In the genomic region with DNA sequence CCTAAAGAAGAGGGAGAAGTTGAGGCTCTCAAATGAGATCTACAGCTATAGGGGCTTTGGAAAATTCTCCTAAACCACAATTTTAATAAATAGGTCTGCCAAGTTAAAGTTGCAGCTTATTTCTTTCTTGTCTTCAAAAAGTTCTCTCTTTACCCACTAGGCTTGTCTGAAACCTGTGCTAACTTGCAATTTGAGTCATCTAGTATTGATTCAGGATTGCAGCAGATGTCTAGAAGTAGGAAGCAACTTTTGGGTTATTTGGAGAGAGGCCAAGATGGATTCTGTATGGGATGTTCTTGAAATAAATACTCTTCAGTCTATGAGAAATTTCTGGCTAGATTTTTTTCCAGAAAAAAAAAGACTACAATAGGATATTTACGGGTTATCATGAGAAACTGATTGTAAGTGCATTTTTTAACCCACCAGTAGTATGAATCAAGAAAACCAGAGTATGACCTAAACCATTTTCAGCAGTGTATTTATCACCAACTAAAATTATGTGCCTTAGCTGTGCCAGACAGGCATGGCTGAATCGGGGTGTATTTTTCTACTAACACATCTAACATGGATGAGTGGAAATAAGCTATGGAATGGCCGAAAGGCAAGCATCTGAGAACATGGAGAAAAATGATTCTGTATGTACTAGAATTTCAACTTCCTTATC, we compare ENCODE assay signal across 14 cellular contexts. TPM values are rescaled to one million over a fixed set of nuclear protein-coding genes. Genes with fewer than 3 reads are reported as not detected.
DNase-seq lines count a peak whose midpoint lies in the region; ATAC-seq and TF ChIP-seq lines count a peak whose summit lies in the region.
"Had no signal": no experiment of that assay in that cellular context is flagged by ENCODE, and none has a peak within 500 bp of the region (broad histone marks: within the 10 kb centered on the region; RNA-seq: fewer than 3 reads in every experiment).

No MANE protein-coding gene starts in this region.

- CTCF ChIA-PET in IMR-90 (lab: Yijun Ruan, JAX): no interaction called here

- 0 out of 2 replicates have a peak, but pooled peaks cover 4% of the 10 kb centered on the region for H3K9me1 ChIP-seq in IMR-90 (ENCODE audit: insufficient read depth, low read length)

- no CpG with 5 or more reads among the region's 3 CpGs for WGBS in IMR-90 (ENCODE audit: extremely low coverage in 2 of 2, insufficient read length in 1 of 2), 2 experiments
- no CpG with 5 or more reads among the region's 3 CpGs for WGBS in mesendoderm (ENCODE audit: extremely low coverage, insufficient coverage, low lambda C conversion rate)
- WGBS in esophagus muscularis mucosa: 62% methylated on average over 3 of the region's 3 CpGs

- DNase-seq in AG10803 (ENCODE audit: low read depth): peak; percentile 36
- peak; percentile 13 for DNase-seq in IMR-90
- DNase-seq in fibroblast of lung (ENCODE audit: low read depth in 2 of 2): peak; percentile 7 to 83
- DNase-seq in KBM-7: no peak
- no peak for DNase-seq in mesendoderm
- no peak for DNase-seq in esophagus muscularis mucosa (ENCODE audit: extremely low spot score)
- DNase-seq in mucosa of gallbladder (ENCODE audit: low spot score): no peak
- DNase-seq: activated CD8-positive, alpha-beta memory T cell treated with anti-CD3 and anti-CD28 coated beads for 24 hours; DMS79; effector CD4-positive, alpha-beta T cell; NCI-H187; tibial artery had no signal

- no peak overlapping the region for H2AK9ac ChIP-seq in IMR-90 (replicated peaks; ENCODE audit: low read depth, low read length, poor library complexity)

- H3K56ac ChIP-seq in IMR-90 (ENCODE audit: extremely low read depth, insufficient read depth, low read length) (no peak overlapping the region), mesendoderm (ENCODE audit: low read length) (no peak overlapping the region)

- no peak overlapping the region for H4K91ac ChIP-seq in IMR-90 (ENCODE audit: insufficient read depth, low read depth, low read length)

- H3K79me2 ChIP-seq in fibroblast of lung (ENCODE audit: control insufficient read depth, insufficient read depth, low read length): no peaks in the 10 kb centered on the region
- H3K79me2 ChIP-seq in mesendoderm (ENCODE audit: control insufficient read depth, insufficient read depth, low read length): no peaks in the 10 kb centered on the region

- H4K5ac ChIP-seq in IMR-90 (ENCODE audit: low read depth, low read length) (no peak overlapping the region), mesendoderm (ENCODE audit: low read length) (no peak overlapping the region)

- no peak overlapping the region for H3K4ac ChIP-seq in IMR-90 (ENCODE audit: low read depth, low read length)
- H3K4ac ChIP-seq in mesendoderm (ENCODE audit: low read depth, low read length): no peak overlapping the region

- H3K23ac ChIP-seq in IMR-90 (ENCODE audit: low read depth, low read length) (no peak overlapping the region), mesendoderm (ENCODE audit: low read length) (no peak overlapping the region)

- H2BK15ac ChIP-seq in IMR-90 (ENCODE audit: low read depth, low read length) (no peak overlapping the region), mesendoderm (replicated peaks; ENCODE audit: low read depth) (no peak overlapping the region)

- no peak overlapping the region for H2AK5ac ChIP-seq in IMR-90 (ENCODE audit: low read depth, low read length)
- H2AK5ac ChIP-seq in mesendoderm (ENCODE audit: low read length): no peak overlapping the region

- H3K27ac ChIP-seq in IMR-90 (ENCODE audit: insufficient read depth, low read length): no peak overlapping the region
- no peak overlapping the region for H3K27ac ChIP-seq in fibroblast of lung (ENCODE audit: insufficient read depth, low read length)
- no peak overlapping the region for H3K27ac ChIP-seq in mesendoderm (ENCODE audit: low read depth, low read length)
- H3K27ac ChIP-seq in esophagus muscularis mucosa (replicated peaks in 1 of 4): no peak overlapping the region
- H3K27ac ChIP-seq: tibial artery had no signal

- H4K20me1 ChIP-seq in IMR-90 (ENCODE audit: insufficient read depth, low read length): no peaks in the 10 kb centered on the region
- no peaks in the 10 kb centered on the region for H4K20me1 ChIP-seq in fibroblast of lung (ENCODE audit: control insufficient read depth, extremely low read depth, insufficient read depth, low read length)

- H3K27me3 ChIP-seq in IMR-90 (ENCODE audit: control insufficient read depth, insufficient read depth, low read length) (no peaks in the 10 kb centered on the region; the same call in none of the 2 replicates), fibroblast of lung (ENCODE audit: control insufficient read depth, insufficient read depth, low read length) (no peaks in the 10 kb centered on the region), mesendoderm (ENCODE audit: insufficient read depth, low read length, poor library complexity) (no peaks in the 10 kb centered on the region), esophagus muscularis mucosa (peaks cover 0 to 3% (median 0%) of the 10 kb centered on the region in 4 donors)
- H3K27me3 ChIP-seq: tibial artery had no signal

- H2BK5ac ChIP-seq in IMR-90 (ENCODE audit: low read depth, low read length, poor library complexity, severe bottlenecking): no peak overlapping the region
- H2BK5ac ChIP-seq in mesendoderm (ENCODE audit: low read length): no peak overlapping the region

- H3K9ac ChIP-seq in IMR-90 (ENCODE audit: low read depth, low read length): no peak overlapping the region
- no peak overlapping the region for H3K9ac ChIP-seq in fibroblast of lung (ENCODE audit: insufficient read depth, low read length)
- H3K9ac ChIP-seq in mesendoderm (ENCODE audit: low read length): no peak overlapping the region

- TF ChIP-seq EP300 in esophagus muscularis mucosa (IDR thresholded peaks at IDR 0.05): no peak

- POLR2A ChIA-PET in IMR-90 (lab: Charles Lee; ENCODE audit: unreplicated experiment): no interaction called here

- TF ChIP-seq CTCF in AG10803 (conservative IDR thresholded peaks at IDR 0.05; ENCODE audit: low read length) (0 out of 2 replicates have a peak, but pooled peaks have one; percentile 2), IMR-90 (conservative IDR thresholded peaks at IDR 0.05; ENCODE audit: low read depth, low read length) (no peak), fibroblast of lung (conservative IDR thresholded peaks at IDR 0.05 in 1 of 2, IDR thresholded peaks at IDR 0.05 in 1 of 2; ENCODE audit: low read depth in 1 of 2, low read length in 2 of 2) (peak in 1 of 2 donors; percentile 9), esophagus muscularis mucosa (IDR thresholded peaks at IDR 0.05) (no peak)

- no peak for TF ChIP-seq POLR2A in IMR-90 (IDR thresholded peaks at IDR 0.05; ENCODE audit: low read depth, low read length)
- TF ChIP-seq POLR2A in esophagus muscularis mucosa (IDR thresholded peaks at IDR 0.05; ENCODE audit: low read depth): no peak

- no peaks in the 10 kb centered on the region for H3K36me3 ChIP-seq in IMR-90 (ENCODE audit: control insufficient read depth, insufficient read depth, low read length)
- H3K36me3 ChIP-seq in fibroblast of lung (ENCODE audit: control insufficient read depth, insufficient read depth, low read length): no peaks in the 10 kb centered on the region
- no peaks in the 10 kb centered on the region for H3K36me3 ChIP-seq in mesendoderm (ENCODE audit: control insufficient read depth, insufficient read depth, low read length)
- no peaks in the 10 kb centered on the region for H3K36me3 ChIP-seq in esophagus muscularis mucosa
- H3K36me3 ChIP-seq: HAP-1, tibial artery had no signal

- H3K9me3 ChIP-seq in IMR-90 (ENCODE audit: control insufficient read depth, insufficient read depth, low read length): no peaks in the 10 kb centered on the region
- no peaks in the 10 kb centered on the region for H3K9me3 ChIP-seq in fibroblast of lung (ENCODE audit: control insufficient read depth, insufficient read depth, low read depth, low read length)
- no peaks in the 10 kb centered on the region for H3K9me3 ChIP-seq in esophagus muscularis mucosa
- H3K9me3 ChIP-seq: HAP-1, tibial artery had no signal

- H2BK120ac ChIP-seq in IMR-90 (ENCODE audit: low read depth, low read length) (no peak overlapping the region), mesendoderm (ENCODE audit: low read depth, low read length) (no peak overlapping the region)

- no peak overlapping the region for H2BK20ac ChIP-seq in IMR-90 (ENCODE audit: low read depth, low read length)

- in situ Hi-C loops in IMR-90 (cut with MboI; ENCODE audit: low sequenced_read_pairs) (no loop called here), KBM-7 (cut with MboI; ENCODE audit: low pct_unique_long_range_greater_than_20kb, low sequenced_read_pairs) (no loop called here)

- dilution Hi-C loops in IMR-90 (cut with HindIII; ENCODE audit: low sequenced_read_pairs, unreplicated experiment): no loop called here

- no peak for TF ChIP-seq RAD21 in IMR-90 (IDR thresholded peaks at IDR 0.05; ENCODE audit: low read length)

- H3K4me2 ChIP-seq in IMR-90 (ENCODE audit: low read depth, low read length) (no peak overlapping the region), fibroblast of lung (ENCODE audit: extremely low read depth, insufficient read depth, low read length) (no peak overlapping the region), mesendoderm (ENCODE audit: low read length) (no peak overlapping the region)

- no peaks in the 10 kb centered on the region for H3K79me1 ChIP-seq in IMR-90 (ENCODE audit: low read depth in 1 of 2, low read length in 2 of 2)
- no peaks in the 10 kb centered on the region for H3K79me1 ChIP-seq in mesendoderm (ENCODE audit: low read length)

- H2AFZ ChIP-seq in IMR-90 (replicated peaks; ENCODE audit: low read length, poor library complexity) (no peak overlapping the region), fibroblast of lung (ENCODE audit: low read length) (no peak overlapping the region)

- H3K18ac ChIP-seq in IMR-90 (ENCODE audit: low read depth, low read length): no peak overlapping the region
- H3K18ac ChIP-seq in mesendoderm (ENCODE audit: low read length): no peak overlapping the region

- intact Hi-C loops in IMR-90 (cut with micrococcal nuclease) (loop anchor here (5.0 kb wide), 1 partner anchor 362 kb away; no protein-coding TSS in a partner anchor), esophagus muscularis mucosa (cut with DNase I) (no loop called here)

- H3K4me3 ChIP-seq in AG10803 (ENCODE audit: low read length): no peak overlapping the region
- no peak overlapping the region for H3K4me3 ChIP-seq in IMR-90 (ENCODE audit: insufficient read depth, low read depth, low read length)
- no peak overlapping the region for H3K4me3 ChIP-seq in fibroblast of lung (replicated peaks in 1 of 4; ENCODE audit: control extremely low read depth in 1 of 4, insufficient read depth in 1 of 4, low read depth in 3 of 4, low read length in 4 of 4)
- no peak overlapping the region for H3K4me3 ChIP-seq in mesendoderm (ENCODE audit: low read length)
- H3K4me3 ChIP-seq in esophagus muscularis mucosa: no peak overlapping the region
- H3K4me3 ChIP-seq: HAP-1, tibial artery had no signal

- no TSS peak for BruUV-seq in IMR-90 (replicated peaks; lab: Mats Ljungman, UMichigan)

- no peak overlapping the region for H3K14ac ChIP-seq in IMR-90 (replicated peaks; ENCODE audit: low read depth, low read length)

- ATAC-seq in GM18907 (IDR thresholded peaks at IDR 0.05; ENCODE audit: unreplicated experiment): peak; percentile 31
- no peak for ATAC-seq in IMR-90 (ENCODE audit: low read depth)

- H4K8ac ChIP-seq in IMR-90 (ENCODE audit: low read depth in 2 of 2, low read length in 2 of 2): no peak overlapping the region
- H4K8ac ChIP-seq in mesendoderm (ENCODE audit: low read depth, low read length): no peak overlapping the region

- H3K4me1 ChIP-seq in IMR-90 (ENCODE audit: control insufficient read depth, insufficient read depth, low read length): 0 out of 2 replicates have a peak, but pooled peaks cover under 1% of the 10 kb centered on the region
- H3K4me1 ChIP-seq in fibroblast of lung (ENCODE audit: control insufficient read depth, extremely low read depth, insufficient read depth, low read length): no peaks in the 10 kb centered on the region
- H3K4me1 ChIP-seq in mesendoderm (ENCODE audit: control insufficient read depth, low read depth, low read length): no peaks in the 10 kb centered on the region
- peaks cover 6 to 8% (median 7%) of the 10 kb centered on the region in 4 donors for H3K4me1 ChIP-seq in esophagus muscularis mucosa
- H3K4me1 ChIP-seq: HAP-1 had no signal

RNA-seq across cellular contexts. Expression of gene RAB38, which starts 4.9 kb away (rescaled TPM):
- total RNA-seq in IMR-90 (2012; rRNA removed): 6.4 and 6.5 TPM in 2 replicates
- 4.1 and 5.0 TPM in 2 replicates for polyA plus RNA-seq in IMR-90 (2012; rRNA removed)
- polyA plus RNA-seq in IMR-90 (2012; cell fraction: cytosol; rRNA removed): 1.9 and 2.0 TPM in 2 replicates
- polyA plus RNA-seq in IMR-90 (2012; cell fraction: nucleus; rRNA removed; ENCODE audit: low replicate concordance): 0.77 and 1.9 TPM in 2 replicates
- 4.9 and 10.1 TPM in 2 replicates for total RNA-seq in fibroblast of lung
- 1.9 and 9.3 TPM in 2 replicates for polyA plus RNA-seq in fibroblast of lung
- 1.4 and 6.3 TPM in 2 replicates for polyA plus RNA-seq in fibroblast of lung (2012)
- 6.2 TPM in 1 of 2 replicates, not detected in the other for polyA minus RNA-seq in fibroblast of lung (ENCODE audit: low replicate concordance)
- polyA plus RNA-seq in mesendoderm (2013, experiment 1 of 2): 17.8 TPM
- polyA plus RNA-seq in mesendoderm (2013, experiment 2 of 2): 17.3 TPM
- total RNA-seq in esophagus muscularis mucosa: 1 to 10 TPM in 1 of 4 donors, under 1 TPM in 3; 0.75 to 2.1 (median 0.80) TPM
- total RNA-seq in mucosa of gallbladder: 5.9 TPM

Comparison
In these comparisons a context has a peak if more than half of its experiments do, and no peak if none do; other contexts are left out.
1. DNase-seq: peak in AG10803 (single experiment), IMR-90 (single experiment) and fibroblast of lung (2 of 2); none in KBM-7 (single experiment), mesendoderm (single experiment), esophagus muscularis mucosa (single experiment) and mucosa of gallbladder (single experiment).